11 cellular contexts compared by ENCODE assay signal in the genomic region with DNA sequence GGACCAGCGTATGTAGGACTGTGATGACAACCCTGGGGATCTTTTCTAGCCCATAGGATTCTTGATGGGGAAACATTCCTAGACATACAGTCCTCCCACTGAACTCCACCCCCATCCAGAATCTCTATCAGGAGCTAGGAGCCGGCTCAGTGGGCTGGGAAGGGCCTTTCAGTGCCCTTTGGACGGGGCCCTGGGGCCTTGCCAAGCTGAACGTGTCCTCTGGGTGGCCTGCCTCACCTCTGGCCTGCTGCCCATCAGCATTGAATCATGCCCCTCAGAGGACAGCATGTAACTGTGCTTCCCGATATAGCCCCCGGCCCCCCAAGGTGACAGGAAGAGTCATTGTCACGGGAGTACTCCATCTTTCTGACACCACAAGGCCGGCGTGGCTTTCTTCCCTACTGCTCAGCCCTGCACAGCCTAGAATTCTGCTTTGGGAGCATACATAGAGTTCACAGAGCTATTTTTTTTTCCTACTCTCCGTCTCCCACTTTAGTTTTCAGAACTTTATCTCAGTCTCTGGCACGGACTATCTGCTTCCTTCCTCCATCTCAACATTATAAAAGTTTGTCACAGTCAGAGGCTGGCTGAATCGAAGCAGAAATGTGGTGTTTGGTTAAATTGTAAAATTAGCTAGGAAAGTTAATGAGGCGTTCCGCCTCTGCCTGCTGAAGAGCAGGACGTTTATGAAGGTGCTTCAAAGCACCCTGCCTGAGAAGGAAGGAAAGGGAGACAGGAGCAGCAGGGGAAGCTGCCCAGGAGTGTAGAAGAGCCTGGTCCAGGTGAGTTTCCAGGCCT.
A peak's percentile ranks its signal among the peaks of the same experiment; 100 is the strongest.
DNase-seq lines count a peak whose midpoint lies in the region; ATAC-seq, FAIRE-seq and TF ChIP-seq lines count a peak whose summit lies in the region.
"Had no signal": no experiment of that assay in that cellular context is flagged by ENCODE, and none has a peak within 500 bp of the region (broad histone marks: within the 10 kb centered on the region; RNA-seq: fewer than 3 reads in every experiment).

No MANE protein-coding gene starts in this region.

- H3K4me2 ChIP-seq in OCI-LY7 (ENCODE audit: low read length) = no peak overlapping the region

- H4K20me1 ChIP-seq in OCI-LY7 (ENCODE audit: insufficient read depth, low read length) = no peaks in the 10 kb centered on the region

- H3K9ac ChIP-seq in colonic mucosa (ENCODE audit: low read depth in 2 of 2, low read length in 2 of 2) = peak overlapping the region in 1 of 2 donors; percentile 59

- no peaks in the 10 kb centered on the region for H3K27me3 ChIP-seq in colonic mucosa
- H3K27me3 ChIP-seq in lung (ENCODE audit: control insufficient read depth, insufficient read depth) = no peaks in the 10 kb centered on the region

- H3K36me3 ChIP-seq in OCI-LY7 (ENCODE audit: insufficient read depth, low read length) (no peaks in the 10 kb centered on the region), colonic mucosa (no peaks in the 10 kb centered on the region), lung (ENCODE audit: control insufficient read depth in 2 of 2, insufficient read depth in 2 of 2, low read length in 2 of 2) (peaks cover 0 to 7% of the 10 kb centered on the region in 2 donors)

- H3K27ac ChIP-seq in OCI-LY7 (ENCODE audit: low read depth, low read length, poor library complexity, severe bottlenecking) (no peak overlapping the region), colonic mucosa (no peak overlapping the region), lung (ENCODE audit: low read depth in 1 of 2, low read length in 1 of 2) (peak overlapping the region; percentile 93 to 97), substantia nigra (ENCODE audit: low read depth, low read length, poor library complexity, severe bottlenecking) (peak overlapping the region; percentile 99)

- no peaks in the 10 kb centered on the region for H3K79me2 ChIP-seq in OCI-LY7 (ENCODE audit: insufficient read depth, low read depth, low read length)

- no peaks in the 10 kb centered on the region for H3K9me3 ChIP-seq in OCI-LY7 (ENCODE audit: low read length)
- no peaks in the 10 kb centered on the region for H3K9me3 ChIP-seq in colonic mucosa
- no peaks in the 10 kb centered on the region for H3K9me3 ChIP-seq in lung (ENCODE audit: control insufficient read depth in 2 of 2, insufficient read depth in 1 of 2, low read length in 1 of 2)

- FAIRE-seq in RCC 7860 (lab: Jason Lieb, UNC) = no peak

- no peak overlapping the region for H3K4me3 ChIP-seq in OCI-LY7 (ENCODE audit: low read depth, low read length, poor library complexity, severe bottlenecking)
- H3K4me3 ChIP-seq in colonic mucosa = no peak overlapping the region
- no peak overlapping the region for H3K4me3 ChIP-seq in lung

- ATAC-seq in lung (ENCODE audit: insufficient read depth, low FRiP score) = peak; percentile 39
- ATAC-seq in GM18858 (IDR thresholded peaks at IDR 0.05; ENCODE audit: unreplicated experiment) = no peak

- POLR2A ChIA-PET in OCI-LY7 (lab: Charles Lee) = interaction anchor here (1.1 to 1.9 kb wide), 3 partner anchors 9 to 15 kb away, joined by 3 to 7 read pairs (median 4); no protein-coding TSS in a partner anchor

- WGBS in lung, 2 donors = 41 to 44% methylated on average over 15 of the region's 15 CpGs

- peak overlapping the region; percentile 95; the same call in 1 of the 2 replicates for H2AFZ ChIP-seq in OCI-LY7 (ENCODE audit: low read length)

- H3K4me1 ChIP-seq in OCI-LY7 (ENCODE audit: insufficient read depth, low read length, poor library complexity, severe bottlenecking) (peaks cover 57% of the 10 kb centered on the region), colonic mucosa (peaks cover 30% of the 10 kb centered on the region), lung (ENCODE audit: control insufficient read depth in 2 of 2, insufficient read depth in 2 of 2, low read length in 2 of 2) (peaks cover 63 to 75% of the 10 kb centered on the region in 2 donors)

- CTCF ChIA-PET in OCI-LY7 (lab: Charles Lee; ENCODE audit: unreplicated experiment) = interaction anchor here (1.6 kb wide), 1 partner anchor 9 kb away, joined by 3 read pairs; no protein-coding TSS in a partner anchor

- no peak for TF ChIP-seq CTCF in OCI-LY7 (conservative IDR thresholded peaks at IDR 0.05; ENCODE audit: low read length)
- no peak for TF ChIP-seq CTCF in colonic mucosa (IDR thresholded peaks at IDR 0.05)
- TF ChIP-seq CTCF in lung (IDR thresholded peaks at IDR 0.05; ENCODE audit: control extremely low read depth, extremely low read depth) = no peak

- in situ Hi-C loops in ACHN (cut with HindIII; ENCODE audit: low pct_ligation_motif_present, low pct_unique_long_range_greater_than_20kb, low sequenced_read_pairs) = no loop called here

- no TSS peak for BruUV-seq in OCI-LY7 (replicated peaks; lab: Mats Ljungman, UMichigan)

- no peaks in the 10 kb centered on the region for H3K9me2 ChIP-seq in OCI-LY7 (ENCODE audit: insufficient read depth, low read length)

- DNase-seq in OCI-LY7 (ENCODE audit: low spot score) (no peak), colonic mucosa (peak; percentile 65), lung (ENCODE audit: low spot score) (peak; percentile 78), substantia nigra (lab: John Stamatoyannopoulos, UW) (peak in 5 of 49 donors; percentile 20 to 78 (median 32)), ACHN (no peak), RCC 7860 (ENCODE audit: low spot score) (no peak)
- no peak for DNase-seq in stimulated activated CD4-positive, alpha-beta T cell treated with anti-CD3 and anti-CD28 coated beads, Interleukin-4, amount 100 ng/mL, for 4 hours
- DNase-seq: NCI-H1105 treated with DMSO at 0.1 percent for 48 hours; stimulated activated CD4-positive, alpha-beta T cell treated with anti-CD3 and anti-CD28 coated beads, Interleukin-4, amount 100 ng/mL, for 24 hours; SW 1271 had no signal

- intact Hi-C loops in OCI-LY7 (cut with micrococcal nuclease; ENCODE audit: unreplicated experiment) = no loop called here
- intact Hi-C loops in colonic mucosa (cut with DNase I) = no loop called here

Comparison
In these comparisons a context has a peak if more than half of its experiments do, and no peak if none do; other contexts are left out.
1. DNase-seq: peak in colonic mucosa (single experiment) and lung (single experiment); none in OCI-LY7 (single experiment), stimulated activated CD4-positive, alpha-beta T cell treated with anti-CD3 and anti-CD28 coated beads, Interleukin-4, amount 100 ng/mL, for 4 hours (0 of 2), ACHN (single experiment) and RCC 7860 (single experiment).
2. H3K27ac ChIP-seq: peak in lung (2 of 2) and substantia nigra (single experiment); none in OCI-LY7 (single experiment) and colonic mucosa (single experiment).